In genomic region chr17:42155614-42156045, GRCh38 we compare ENCODE assay signal across 8 cellular contexts. TPM values are rescaled to one million over a fixed set of nuclear protein-coding genes. Genes with fewer than 3 reads are reported as not detected.
DNase-seq lines count a peak whose midpoint lies in the region; ATAC-seq and TF ChIP-seq lines count a peak whose summit lies in the region.

No MANE protein-coding gene starts in this region.

- in situ Hi-C loops in ACHN (cut with HindIII; ENCODE audit: low pct_ligation_motif_present, low pct_unique_long_range_greater_than_20kb, low sequenced_read_pairs), result no loop called here

- H3K9me3 ChIP-seq in heart left ventricle (no peaks in the 10 kb centered on the region), body of pancreas (no peaks in the 10 kb centered on the region), lower lobe of right lung (no peaks in the 10 kb centered on the region)

- ATAC-seq in heart left ventricle (no peak), Right ventricle myocardium superior (ENCODE audit: poor library complexity) (no peak), body of pancreas (no peak), lower lobe of right lung (no peak), GM21529 (IDR thresholded peaks at IDR 0.05; ENCODE audit: unreplicated experiment) (no peak)

- 28 to 46% (median 34%) methylated on average over 15 to 17 of the region's 17 CpGs for WGBS in heart left ventricle, 4 donors
- 48 to 62% methylated on average over 17 of the region's 17 CpGs for WGBS in body of pancreas, 2 donors
- 24% methylated on average over 17 of the region's 17 CpGs for WGBS in urinary bladder

- peaks cover 0 to 22% (median 4%) of the 10 kb centered on the region in 9 donors for H3K36me3 ChIP-seq in heart left ventricle
- no peaks in the 10 kb centered on the region for H3K36me3 ChIP-seq in body of pancreas (replicated peaks in 1 of 2; ENCODE audit: insufficient read depth in 1 of 2, low read depth in 2 of 2)
- peaks cover 11% of the 10 kb centered on the region for H3K36me3 ChIP-seq in lower lobe of right lung
- H3K36me3 ChIP-seq in urinary bladder (ENCODE audit: insufficient read depth), result no peaks in the 10 kb centered on the region

- no peak for TF ChIP-seq POLR2A in heart left ventricle (IDR thresholded peaks at IDR 0.05)
- TF ChIP-seq POLR2A in body of pancreas (IDR thresholded peaks at IDR 0.05), result no peak

- H3K27ac ChIP-seq in heart left ventricle (peak overlapping the region in 7 of 12 donors; percentile 62 to 94 (median 76)), body of pancreas (peak overlapping the region in 1 of 4 donors; percentile 64), lower lobe of right lung (peak overlapping the region; percentile 92), urinary bladder (ENCODE audit: low read depth) (no peak overlapping the region)

- H3K4me1 ChIP-seq in heart left ventricle, result peaks cover 9 to 41% (median 30%) of the 10 kb centered on the region in 12 donors
- H3K4me1 ChIP-seq in body of pancreas, result peaks cover 30% of the 10 kb centered on the region
- peaks cover 37% of the 10 kb centered on the region for H3K4me1 ChIP-seq in lower lobe of right lung
- H3K4me1 ChIP-seq in urinary bladder (ENCODE audit: insufficient read depth), result no peaks in the 10 kb centered on the region

- H3K4me3 ChIP-seq in heart left ventricle (peak overlapping the region in 11 of 12 donors; percentile 40 to 100 (median 86)), body of pancreas (peak overlapping the region; percentile 13 to 21), lower lobe of right lung (peak overlapping the region; percentile 100), urinary bladder (ENCODE audit: low read depth, low read length) (peak overlapping the region; percentile 38)

- no peak for TF ChIP-seq CTCF in heart left ventricle (IDR thresholded peaks at IDR 0.05)
- TF ChIP-seq CTCF in body of pancreas (IDR thresholded peaks at IDR 0.05), result no peak
- TF ChIP-seq CTCF in lower lobe of right lung (IDR thresholded peaks at IDR 0.05), result no peak

- H3K27me3 ChIP-seq in heart left ventricle (no peaks in the 10 kb centered on the region), body of pancreas (no peaks in the 10 kb centered on the region), lower lobe of right lung (ENCODE audit: low read depth) (no peaks in the 10 kb centered on the region)

- no peak for DNase-seq in heart left ventricle
- DNase-seq in Right ventricle myocardium superior, result no peak
- no peak for DNase-seq in body of pancreas
- DNase-seq in lower lobe of right lung, result no peak
- no peak for DNase-seq in ACHN
- no peak for DNase-seq in NCI-H526 treated with DMSO at 0.1 percent for 48 hours (lab: John Stamatoyannopoulos, UW)

- intact Hi-C loops in heart left ventricle (cut with DNase I), result loop anchor here in 1 of 10 donors (1.0 kb wide), 1 partner anchor 20 kb away; no protein-coding TSS in a partner anchor
- intact Hi-C loops in Right ventricle myocardium superior (cut with DNase I), result no loop called here
- intact Hi-C loops in body of pancreas (cut with DNase I), result no loop called here
- intact Hi-C loops in lower lobe of right lung (cut with DNase I), result no loop called here

RNA-seq across cellular contexts. Expression of gene RAB5C, which starts 0.8 kb away (rescaled TPM):
- total RNA-seq in heart left ventricle, result 10 to 100 TPM; 30.9 to 99.1 (median 48.2) TPM
- 10 to 100 TPM; 29.0 to 90.9 TPM for polyA plus RNA-seq in heart left ventricle
- 38.6 TPM for total RNA-seq in Right ventricle myocardium superior
- 10 to 100 TPM; 21.1 to 37.1 TPM for total RNA-seq in body of pancreas
- 153 TPM for total RNA-seq in lower lobe of right lung
- 40.5 TPM for total RNA-seq in urinary bladder
- polyA plus RNA-seq in urinary bladder, result 198 TPM

RNA-seq across cellular contexts. Expression of gene KCNH4, which starts 25.3 kb away (rescaled TPM):
- total RNA-seq in heart left ventricle (under 1 TPM in 8 of 9 donors, not detected in 1; 0.07 to 0.28 (median 0.14) TPM), Right ventricle myocardium superior (0.13 TPM), body of pancreas (not detected), lower lobe of right lung (0.09 TPM), urinary bladder (0.79 TPM)
- polyA plus RNA-seq in heart left ventricle (under 1 TPM; 0.08 to 0.10 TPM), urinary bladder (0.49 TPM)

RNA-seq across cellular contexts. Expression of gene HCRT, which starts 29.6 kb away (rescaled TPM):
- not detected for total RNA-seq in heart left ventricle
- not detected for polyA plus RNA-seq in heart left ventricle
- not detected for total RNA-seq in Right ventricle myocardium superior
- not detected for total RNA-seq in body of pancreas
- not detected for total RNA-seq in lower lobe of right lung
- total RNA-seq in urinary bladder, result not detected
- not detected for polyA plus RNA-seq in urinary bladder

RNA-seq across cellular contexts. Expression of gene HSPB9, which starts 33.0 kb away (rescaled TPM):
- not detected for total RNA-seq in heart left ventricle
- polyA plus RNA-seq in heart left ventricle, result not detected
- total RNA-seq in Right ventricle myocardium superior, result 0.11 TPM
- 1 to 10 TPM in 1 of 2 donors, not detected in 1; 1.8 TPM for total RNA-seq in body of pancreas
- total RNA-seq in lower lobe of right lung, result not detected
- not detected for total RNA-seq in urinary bladder
- 0.11 TPM for polyA plus RNA-seq in urinary bladder

RNA-seq across cellular contexts. Expression of gene KAT2A, which starts 34.5 kb away (rescaled TPM):
- 10 to 100 TPM in 8 of 9 donors, 1 to 10 TPM in 1; 6.9 to 17.6 (median 14.8) TPM for total RNA-seq in heart left ventricle
- polyA plus RNA-seq in heart left ventricle, result 10 to 100 TPM; 15.3 to 33.0 TPM
- total RNA-seq in Right ventricle myocardium superior, result 22.6 TPM
- total RNA-seq in body of pancreas, result 10 to 100 TPM; 50.6 to 58.7 TPM
- 41.6 TPM for total RNA-seq in lower lobe of right lung
- 14.1 TPM for total RNA-seq in urinary bladder
- polyA plus RNA-seq in urinary bladder, result 44.3 TPM

Comparison
In these comparisons a context has a peak if more than half of its experiments do, and no peak if none do; other contexts are left out.
1. H3K4me3 ChIP-seq: peak in every context shown above with its lines; median percentile 100 in lower lobe of right lung; 86 in heart left ventricle; 38 in urinary bladder; 17 in body of pancreas.